In the genomic region with DNA sequence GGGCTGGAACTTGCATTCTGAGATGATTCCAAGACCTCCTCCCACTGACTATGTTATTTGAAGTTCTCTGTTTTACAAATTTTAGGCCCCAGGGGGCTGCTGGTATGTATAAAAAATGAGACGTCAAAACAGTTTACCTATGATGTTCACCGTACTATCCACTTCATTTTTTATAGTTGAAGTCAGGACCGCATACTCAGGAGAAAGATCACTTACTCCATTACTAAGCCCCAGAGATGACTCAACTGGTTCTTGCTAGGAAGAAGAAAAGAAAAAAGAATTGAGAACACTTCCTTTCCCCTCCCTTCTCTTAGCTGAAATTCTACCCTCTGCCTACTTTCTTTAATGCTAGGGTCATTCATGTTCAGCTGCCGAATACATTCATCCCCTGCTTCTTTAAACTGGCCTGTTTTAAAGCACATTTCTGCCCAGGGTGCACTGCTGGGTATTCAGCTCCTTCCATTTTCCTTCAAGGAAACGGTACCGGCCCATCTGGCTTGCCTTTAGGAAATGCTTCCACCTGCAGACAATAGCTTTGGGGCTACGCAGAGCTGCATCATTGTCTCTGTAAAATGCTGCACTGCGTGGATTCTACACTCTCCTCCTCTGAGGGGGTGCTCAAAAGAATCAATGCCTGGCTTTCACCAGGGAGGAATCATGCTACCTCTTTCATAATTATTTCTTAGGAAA, we compare ENCODE assay signal across 9 cellular contexts.
DNase-seq lines count a peak whose midpoint lies in the region; ATAC-seq and TF ChIP-seq lines count a peak whose summit lies in the region.
"Had no signal": no experiment of that assay in that cellular context is flagged by ENCODE, and none has a peak within 500 bp of the region (broad histone marks: within the 10 kb centered on the region; RNA-seq: fewer than 3 reads in every experiment).

No MANE protein-coding gene starts in this region.

- H3K27ac ChIP-seq in HUES48 (ENCODE audit: low read depth, low read length), result peak overlapping the region; percentile 61

- H3K27ac Mint-ChIP-seq in central memory CD8-positive, alpha-beta T cell (ENCODE audit: low read depth), result peak overlapping the region; percentile 72
- peak overlapping the region in 5 of 6 donors; percentile 10 to 76 (median 61) for H3K27ac Mint-ChIP-seq in naive B cell

- H3K27me3 ChIP-seq in HUES48 (ENCODE audit: control insufficient read depth, insufficient read depth, low read length), result no peaks in the 10 kb centered on the region

- H3K36me3 ChIP-seq in HUES48 (ENCODE audit: control insufficient read depth, insufficient read depth, low read length), result peaks cover 35% of the 10 kb centered on the region

- peak; percentile 32 for DNase-seq in AG09309 (ENCODE audit: low read depth)
- no peak for DNase-seq in central memory CD8-positive, alpha-beta T cell (ENCODE audit: low spot score in 2 of 2)
- no peak for DNase-seq in naive B cell
- no peak for DNase-seq in NK-92 treated with Interleukin-12 subunit alpha and Interleukin-12 subunit beta, amount 100 ng/mL, for 24 hours (lab: John Stamatoyannopoulos, UW)
- no peak for DNase-seq in NCI-H1930 (lab: John Stamatoyannopoulos, UW)
- DNase-seq in NCI-H526 treated with DMSO at 0.1 percent for 48 hours (lab: John Stamatoyannopoulos, UW), result no peak
- no peak for DNase-seq in posterior cingulate gyrus
- DNase-seq: islet precursor cell had no signal

- H3K9me3 ChIP-seq in HUES48 (ENCODE audit: control insufficient read depth, insufficient read depth, low read length), result no peaks in the 10 kb centered on the region

- intact Hi-C loops in posterior cingulate gyrus (cut with DNase I), result loop anchor here (5.0 kb wide), 1 partner anchor 64 kb away; a partner anchor contains a TSS

- H3K4me1 Mint-ChIP-seq in central memory CD8-positive, alpha-beta T cell, result peaks cover 48% of the 10 kb centered on the region
- H3K4me1 Mint-ChIP-seq in naive B cell, result peaks cover 45 to 78% (median 71%) of the 10 kb centered on the region in 3 donors

- no peak overlapping the region for H3K9ac ChIP-seq in HUES48 (ENCODE audit: low read depth, low read length)

- H3K27me3 Mint-ChIP-seq in central memory CD8-positive, alpha-beta T cell, result no peaks in the 10 kb centered on the region
- H3K27me3 Mint-ChIP-seq in naive B cell, result no peaks in the 10 kb centered on the region

- no peak overlapping the region for H3K4me3 Mint-ChIP-seq in central memory CD8-positive, alpha-beta T cell
- peak overlapping the region in 5 of 8 donors; percentile 12 to 79 (median 54) for H3K4me3 Mint-ChIP-seq in naive B cell

- ATAC-seq in central memory CD8-positive, alpha-beta T cell (replicated peaks; ENCODE audit: extremely low read depth, poor library complexity, severe bottlenecking), result no peak
- ATAC-seq in naive B cell (ENCODE audit: low read depth in 2 of 2), result no peak

- no peaks in the 10 kb centered on the region for H3K9me3 Mint-ChIP-seq in central memory CD8-positive, alpha-beta T cell
- no peaks in the 10 kb centered on the region for H3K9me3 Mint-ChIP-seq in naive B cell

- no peak for TF ChIP-seq CTCF in AG09309 (IDR thresholded peaks at IDR 0.05; ENCODE audit: control insufficient read depth, insufficient read depth, low read depth, low read length, missing control alignments)

- H3K4me1 ChIP-seq in HUES48 (ENCODE audit: control insufficient read depth, insufficient read depth, low read length), result peaks cover 24% of the 10 kb centered on the region

- H3K4me3 ChIP-seq in AG09309 (ENCODE audit: control insufficient read depth, low read depth, low read length) (no peak overlapping the region), HUES48 (ENCODE audit: low read depth, low read length) (no peak overlapping the region)

- peaks cover 43% of the 10 kb centered on the region for H3K36me3 Mint-ChIP-seq in central memory CD8-positive, alpha-beta T cell (ENCODE audit: insufficient read depth)
- H3K36me3 Mint-ChIP-seq in naive B cell, result peaks cover 16 to 52% of the 10 kb centered on the region in 2 donors
